Comparison of ENCODE assay signal across 13 cellular contexts in genomic region chr6:170368544-170368943, GRCh38.
DNase-seq lines count a peak whose midpoint lies in the region; ATAC-seq and TF ChIP-seq lines count a peak whose summit lies in the region.
"Had no signal": no experiment of that assay in that cellular context is flagged by ENCODE, and none has a peak within 500 bp of the region (broad histone marks: within the 10 kb centered on the region; RNA-seq: fewer than 3 reads in every experiment).

No MANE protein-coding gene starts in this region.

- no peaks in the 10 kb centered on the region for H3K27me3 ChIP-seq in Caco-2 (replicated peaks; ENCODE audit: control insufficient read depth, insufficient read depth, low read length)

- CTCF ChIA-PET in Caco-2 (lab: Charles Lee): no interaction called here

- no peaks in the 10 kb centered on the region for H3K9me3 Mint-ChIP-seq in Caco-2 (ENCODE audit: unreplicated experiment)
- no peaks in the 10 kb centered on the region for H3K9me3 Mint-ChIP-seq in osteocyte (ENCODE audit: unreplicated experiment)
- H3K9me3 Mint-ChIP-seq: CD14-positive monocyte, GM23338 had no signal

- TF ChIP-seq CTCF in Caco-2 (IDR thresholded peaks at IDR 0.05; ENCODE audit: insufficient read depth in 1 of 2, low read depth in 1 of 2, low read length in 1 of 2, severe bottlenecking in 1 of 2, unreplicated experiment in 1 of 2): no peak
- no peak for TF ChIP-seq CTCF in osteocyte (IDR thresholded peaks at IDR 0.05)

- H3K4me3 Mint-ChIP-seq in Caco-2 (ENCODE audit: unreplicated experiment) (no peak overlapping the region), osteocyte (ENCODE audit: unreplicated experiment) (no peak overlapping the region)
- H3K4me3 Mint-ChIP-seq: CD14-positive monocyte, GM23338 had no signal

- no peak for DNase-seq in Caco-2
- DNase-seq in amniotic epithelial cell (ENCODE audit: low read depth): peak; percentile 46
- peak; percentile 44 for DNase-seq in osteocyte (ENCODE audit: extremely low spot score, unreplicated experiment)
- no peak for DNase-seq in Right ventricle myocardium inferior (ENCODE audit: missing footprints)
- DNase-seq: Calu3, DMS 273 treated with DMSO at 0.1 percent for 48 hours, H7, IMR-90 had no signal

- peaks cover 12% of the 10 kb centered on the region for H3K36me3 Mint-ChIP-seq in Caco-2 (ENCODE audit: insufficient read depth, unreplicated experiment)
- H3K36me3 Mint-ChIP-seq in osteocyte (ENCODE audit: unreplicated experiment): peaks cover 32% of the 10 kb centered on the region

- peak overlapping the region; percentile 82 for H3K27ac Mint-ChIP-seq in Caco-2 (ENCODE audit: unreplicated experiment)
- H3K27ac Mint-ChIP-seq in osteocyte (ENCODE audit: unreplicated experiment): no peak overlapping the region

- H3K36me3 ChIP-seq in Caco-2 (ENCODE audit: control insufficient read depth, insufficient read depth, low read length): no peaks in the 10 kb centered on the region; the same call in none of the 2 replicates

- POLR2A ChIA-PET in Caco-2 (lab: Charles Lee): no interaction called here

- no peak overlapping the region for H3K4me3 ChIP-seq in Caco-2 (ENCODE audit: low read depth, low read length)
- H3K4me3 ChIP-seq: GM12878, GM23338 had no signal

- H3K27me3 Mint-ChIP-seq in Caco-2 (ENCODE audit: insufficient read depth, unreplicated experiment) (no peaks in the 10 kb centered on the region), osteocyte (ENCODE audit: unreplicated experiment) (no peaks in the 10 kb centered on the region)

- BruUV-seq in Caco-2 (replicated peaks; lab: Mats Ljungman, UMichigan): no TSS peak

- intact Hi-C loops in Caco-2 (cut with micrococcal nuclease; ENCODE audit: unreplicated experiment) (no loop called here), Right ventricle myocardium inferior (cut with DNase I) (no loop called here)

- H3K4me1 Mint-ChIP-seq in Caco-2 (ENCODE audit: low read depth, unreplicated experiment) (peaks cover 23% of the 10 kb centered on the region), osteocyte (ENCODE audit: unreplicated experiment) (peaks cover 49% of the 10 kb centered on the region)

- no peaks in the 10 kb centered on the region for H3K9me3 ChIP-seq in Caco-2

- H3K4me1 ChIP-seq in Caco-2: peaks cover 42% of the 10 kb centered on the region

- ATAC-seq in Right ventricle myocardium inferior: no peak
- no peak for ATAC-seq in GM21360 (IDR thresholded peaks at IDR 0.05; ENCODE audit: unreplicated experiment)
- no peak for ATAC-seq in GM21390 (IDR thresholded peaks at IDR 0.05; ENCODE audit: unreplicated experiment)
- ATAC-seq: GM12878, GM23338 had no signal

Comparison
In these comparisons a context has a peak if more than half of its experiments do, and no peak if none do; other contexts are left out.
1. DNase-seq: peak in amniotic epithelial cell (single experiment) and osteocyte (single experiment); none in Caco-2 (0 of 2) and Right ventricle myocardium inferior (single experiment).